In the genomic region with DNA sequence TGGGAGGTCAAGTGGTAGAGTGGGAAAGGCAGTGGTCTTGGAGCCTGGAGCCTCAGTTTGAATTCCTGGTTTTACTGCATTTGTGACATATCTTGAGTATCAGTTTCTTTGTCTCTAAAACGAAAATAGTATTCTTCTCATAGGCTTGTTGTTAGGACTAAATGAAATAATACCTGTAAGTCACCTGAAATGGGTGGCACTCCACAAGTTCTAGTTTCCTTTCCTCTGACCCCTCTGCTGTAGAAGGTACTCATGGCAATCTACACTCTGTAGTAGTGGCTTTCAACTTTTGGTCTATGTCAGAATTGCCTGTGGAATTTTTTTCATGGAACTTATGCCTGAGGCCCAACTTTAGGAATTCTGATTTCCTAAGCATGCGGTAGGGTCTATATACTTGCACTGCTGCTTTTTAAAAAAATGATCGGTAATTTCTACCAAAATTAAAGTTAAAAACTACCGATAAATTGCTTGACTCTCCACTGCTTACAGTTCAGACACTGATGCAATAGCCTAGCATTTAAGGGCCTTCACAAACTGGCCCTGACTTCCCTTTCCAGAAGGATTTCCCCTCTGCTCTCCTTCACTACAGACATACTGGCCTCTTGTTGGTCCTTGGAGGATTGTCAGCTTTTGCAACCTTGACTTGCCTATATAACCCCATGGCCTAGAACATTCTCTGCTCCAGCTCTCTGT, we compare ENCODE assay signal across 10 cellular contexts. TPM values are rescaled to one million over a fixed set of nuclear protein-coding genes. Genes with fewer than 3 reads are reported as not detected.
DNase-seq lines count a peak whose midpoint lies in the region; ATAC-seq, FAIRE-seq and TF ChIP-seq lines count a peak whose summit lies in the region.
"Had no signal": no experiment of that assay in that cellular context is flagged by ENCODE, and none has a peak within 500 bp of the region (broad histone marks: within the 10 kb centered on the region; RNA-seq: fewer than 3 reads in every experiment).

No MANE protein-coding gene starts in this region.

- POLR2A ChIA-PET in CD8-positive, alpha-beta memory T cell (lab: Charles Lee): interaction anchor here (0.6 to 2.3 kb wide), 5 partner anchors 15 to 69 kb away, joined by 3 to 10 read pairs (median 6); a partner anchor contains a TSS
- POLR2A ChIA-PET in RWPE1 (lab: Yijun Ruan, JAX; ENCODE audit: low non-redundant PET): no interaction called here

- H3K36me3 Mint-ChIP-seq in CD8-positive, alpha-beta memory T cell: peaks cover 0 to 19% (median 4%) of the 10 kb centered on the region in 3 donors

- no peak for TF ChIP-seq CTCF in OCI-LY3 (IDR thresholded peaks at IDR 0.05; ENCODE audit: low read depth, low read length)
- TF ChIP-seq CTCF in RWPE1 (conservative IDR thresholded peaks at IDR 0.05; ENCODE audit: low read depth): no peak

- H3K9me3 ChIP-seq in CD8-positive, alpha-beta memory T cell (ENCODE audit: low read length): no peaks in the 10 kb centered on the region
- H3K9me3 ChIP-seq in OCI-LY3 (ENCODE audit: insufficient read depth, low read length): no peaks in the 10 kb centered on the region

- no peak for FAIRE-seq in urothelium cell line (lab: Jason Lieb, UNC)

- ATAC-seq in GM19467 (IDR thresholded peaks at IDR 0.05; ENCODE audit: unreplicated experiment) (peak; percentile 40), HG03103 (IDR thresholded peaks at IDR 0.05; ENCODE audit: low read depth, unreplicated experiment) (peak; percentile 32)

- no peak overlapping the region for H3K4me3 ChIP-seq in CD8-positive, alpha-beta memory T cell (ENCODE audit: low read length)
- peak overlapping the region; percentile 54 for H3K4me3 ChIP-seq in OCI-LY3 (ENCODE audit: low read length)

- CTCF ChIA-PET in CD8-positive, alpha-beta memory T cell (lab: Charles Lee): interaction anchor here (1.0 kb wide), 1 partner anchor 16 kb away, joined by 3 read pairs; no protein-coding TSS in a partner anchor
- CTCF ChIA-PET in RWPE1 (lab: Yijun Ruan, JAX): no interaction called here

- H3K79me2 ChIP-seq in OCI-LY3 (ENCODE audit: low read length): no peaks in the 10 kb centered on the region

- H3K27ac ChIP-seq in CD8-positive, alpha-beta memory T cell (ENCODE audit: low read depth, low read length): no peak overlapping the region
- H3K27ac ChIP-seq in OCI-LY3 (ENCODE audit: low read length) (peak overlapping the region; percentile 69), RWPE1 (no peak overlapping the region)

- peak overlapping the region; percentile 71 for H3K4me2 ChIP-seq in OCI-LY3 (ENCODE audit: low read length)

- peaks cover 2 to 19% (median 6%) of the 10 kb centered on the region in 5 donors for H3K9me3 Mint-ChIP-seq in CD8-positive, alpha-beta memory T cell
- H3K9me3 Mint-ChIP-seq: neural crest cell had no signal

- no peaks in the 10 kb centered on the region for H3K27me3 ChIP-seq in CD8-positive, alpha-beta memory T cell (ENCODE audit: insufficient read depth, low read length, poor library complexity, severe bottlenecking)
- H3K27me3 ChIP-seq in OCI-LY3 (ENCODE audit: low read depth, low read length): no peaks in the 10 kb centered on the region

- H4K20me1 ChIP-seq in OCI-LY3 (ENCODE audit: insufficient read depth, low read length): no peaks in the 10 kb centered on the region

- no peak for DNase-seq in CD8-positive, alpha-beta memory T cell
- DNase-seq in urothelium cell line (ENCODE audit: low spot score) (no peak), RWPE1 (ENCODE audit: low spot score) (no peak), head of caudate nucleus (no peak)
- no peak for DNase-seq in stimulated activated CD8-positive, alpha-beta memory T cell treated with anti-CD3 and anti-CD28 coated beads, Interleukin-4, amount 100 ng/mL, for 48 hours
- DNase-seq: NCI-H2107 had no signal

- H3K4me1 Mint-ChIP-seq in CD8-positive, alpha-beta memory T cell: peaks cover 42 to 81% (median 73%) of the 10 kb centered on the region in 3 donors

- H3K4me1 ChIP-seq in CD8-positive, alpha-beta memory T cell (ENCODE audit: insufficient read depth, low read length): peaks cover 30% of the 10 kb centered on the region
- peaks cover 20% of the 10 kb centered on the region for H3K4me1 ChIP-seq in OCI-LY3 (ENCODE audit: low read length)

- intact Hi-C loops in head of caudate nucleus (cut with DNase I): no loop called here

- peak overlapping the region; percentile 7 to 66 (median 60) for H3K4me3 Mint-ChIP-seq in CD8-positive, alpha-beta memory T cell
- H3K4me3 Mint-ChIP-seq: neural crest cell had no signal

- no peak overlapping the region for H2AFZ ChIP-seq in OCI-LY3 (ENCODE audit: low read depth, low read length)

- H3K36me3 ChIP-seq in CD8-positive, alpha-beta memory T cell (ENCODE audit: insufficient read depth, low read length): no peaks in the 10 kb centered on the region
- H3K36me3 ChIP-seq in OCI-LY3 (replicated peaks; ENCODE audit: low read depth, low read length): no peaks in the 10 kb centered on the region

- H3K27me3 Mint-ChIP-seq in CD8-positive, alpha-beta memory T cell: no peaks in the 10 kb centered on the region

- peak overlapping the region; percentile 27 for H3K9ac ChIP-seq in OCI-LY3 (ENCODE audit: low read length)

- H3K27ac Mint-ChIP-seq in CD8-positive, alpha-beta memory T cell: peak overlapping the region; percentile 28 to 87 (median 74)

RNA-seq across cellular contexts. Expression of a gene that starts 47.2 kb away (rescaled TPM):
- total RNA-seq in CD8-positive, alpha-beta memory T cell: 10 to 100 TPM; 21.3 to 23.0 TPM
- polyA plus RNA-seq in CD8-positive, alpha-beta memory T cell: 135 TPM
- total RNA-seq: neural crest cell had no signal

RNA-seq across cellular contexts. Expression of a gene that starts 54.8 kb away (rescaled TPM):
- total RNA-seq in CD8-positive, alpha-beta memory T cell: 1 to 10 TPM; 1.5 to 1.6 TPM
- 0.79 TPM for polyA plus RNA-seq in CD8-positive, alpha-beta memory T cell

RNA-seq across cellular contexts. Expression of a gene that starts 55.1 kb away (rescaled TPM):
- total RNA-seq in CD8-positive, alpha-beta memory T cell: 1 to 10 TPM; 3.6 to 4.0 TPM
- 1.9 TPM for polyA plus RNA-seq in CD8-positive, alpha-beta memory T cell
